ENCODE assay signal across 2 cellular contexts in the genomic region with DNA sequence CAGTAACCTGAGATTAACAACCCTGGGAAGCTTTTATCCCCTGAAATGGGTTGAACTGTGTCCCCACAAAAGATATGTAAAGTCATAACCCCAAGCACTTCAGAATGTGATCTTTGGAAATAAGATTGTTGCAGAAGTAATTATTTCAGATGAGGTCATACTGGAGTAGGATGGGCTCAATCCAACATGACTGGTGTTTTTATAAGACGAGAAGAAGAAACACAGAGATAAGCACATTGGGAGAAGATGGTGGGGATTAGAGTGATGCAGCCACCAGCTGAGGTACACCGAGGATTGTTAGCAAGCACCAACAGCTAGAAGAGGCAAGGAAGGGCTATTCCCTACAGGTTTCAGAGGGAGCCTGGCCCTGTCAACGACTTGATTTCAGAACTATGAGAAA.
TF ChIP-seq lines count a peak whose summit lies in the region.

No MANE protein-coding gene starts in this region.

TF ChIP-seq in HEK293, 187 proteins besides CTCF, POLR2A, EP300 and RAD21 (continued from another document and continues in another):
- TF ChIP-seq, protein P1, sequence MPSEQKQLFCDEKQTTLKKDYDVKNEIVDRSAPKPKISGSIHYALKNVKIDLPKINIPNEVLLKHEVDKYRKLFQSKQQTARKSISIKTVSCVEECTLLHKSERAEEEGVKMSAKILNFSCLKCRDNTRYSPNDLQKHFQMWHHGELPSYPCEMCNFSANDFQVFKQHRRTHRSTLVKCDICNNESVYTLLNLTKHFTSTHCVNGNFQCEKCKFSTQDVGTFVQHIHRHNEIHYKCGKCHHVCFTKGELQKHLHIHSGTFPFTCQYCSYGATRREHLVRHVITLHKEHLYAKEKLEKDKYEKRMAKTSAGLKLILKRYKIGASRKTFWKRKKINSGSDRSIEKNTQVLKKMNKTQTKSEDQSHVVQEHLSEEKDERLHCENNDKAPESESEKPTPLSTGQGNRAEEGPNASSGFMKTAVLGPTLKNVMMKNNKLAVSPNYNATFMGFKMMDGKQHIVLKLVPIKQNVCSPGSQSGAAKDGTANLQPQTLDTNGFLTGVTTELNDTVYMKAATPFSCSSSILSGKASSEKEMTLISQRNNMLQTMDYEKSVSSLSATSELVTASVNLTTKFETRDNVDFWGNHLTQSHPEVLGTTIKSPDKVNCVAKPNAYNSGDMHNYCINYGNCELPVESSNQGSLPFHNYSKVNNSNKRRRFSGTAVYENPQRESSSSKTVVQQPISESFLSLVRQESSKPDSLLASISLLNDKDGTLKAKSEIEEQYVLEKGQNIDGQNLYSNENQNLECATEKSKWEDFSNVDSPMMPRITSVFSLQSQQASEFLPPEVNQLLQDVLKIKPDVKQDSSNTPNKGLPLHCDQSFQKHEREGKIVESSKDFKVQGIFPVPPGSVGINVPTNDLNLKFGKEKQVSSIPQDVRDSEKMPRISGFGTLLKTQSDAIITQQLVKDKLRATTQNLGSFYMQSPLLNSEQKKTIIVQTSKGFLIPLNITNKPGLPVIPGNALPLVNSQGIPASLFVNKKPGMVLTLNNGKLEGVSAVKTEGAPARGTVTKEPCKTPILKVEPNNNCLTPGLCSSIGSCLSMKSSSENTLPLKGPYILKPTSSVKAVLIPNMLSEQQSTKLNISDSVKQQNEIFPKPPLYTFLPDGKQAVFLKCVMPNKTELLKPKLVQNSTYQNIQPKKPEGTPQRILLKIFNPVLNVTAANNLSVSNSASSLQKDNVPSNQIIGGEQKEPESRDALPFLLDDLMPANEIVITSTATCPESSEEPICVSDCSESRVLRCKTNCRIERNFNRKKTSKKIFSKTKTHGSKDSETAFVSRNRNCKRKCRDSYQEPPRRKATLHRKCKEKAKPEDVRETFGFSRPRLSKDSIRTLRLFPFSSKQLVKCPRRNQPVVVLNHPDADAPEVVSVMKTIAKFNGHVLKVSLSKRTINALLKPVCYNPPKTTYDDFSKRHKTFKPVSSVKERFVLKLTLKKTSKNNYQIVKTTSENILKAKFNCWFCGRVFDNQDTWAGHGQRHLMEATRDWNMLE (tag by site-specific recombination; conservative IDR thresholded peaks at IDR 0.05; ENCODE audit: low read depth), result 0 out of 2 replicates have a peak, but pooled peaks have one; percentile 25
- TF ChIP-seq, protein P2, sequence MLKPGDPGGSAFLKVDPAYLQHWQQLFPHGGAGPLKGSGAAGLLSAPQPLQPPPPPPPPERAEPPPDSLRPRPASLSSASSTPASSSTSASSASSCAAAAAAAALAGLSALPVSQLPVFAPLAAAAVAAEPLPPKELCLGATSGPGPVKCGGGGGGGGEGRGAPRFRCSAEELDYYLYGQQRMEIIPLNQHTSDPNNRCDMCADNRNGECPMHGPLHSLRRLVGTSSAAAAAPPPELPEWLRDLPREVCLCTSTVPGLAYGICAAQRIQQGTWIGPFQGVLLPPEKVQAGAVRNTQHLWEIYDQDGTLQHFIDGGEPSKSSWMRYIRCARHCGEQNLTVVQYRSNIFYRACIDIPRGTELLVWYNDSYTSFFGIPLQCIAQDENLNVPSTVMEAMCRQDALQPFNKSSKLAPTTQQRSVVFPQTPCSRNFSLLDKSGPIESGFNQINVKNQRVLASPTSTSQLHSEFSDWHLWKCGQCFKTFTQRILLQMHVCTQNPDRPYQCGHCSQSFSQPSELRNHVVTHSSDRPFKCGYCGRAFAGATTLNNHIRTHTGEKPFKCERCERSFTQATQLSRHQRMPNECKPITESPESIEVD (tag by site-specific recombination; IDR thresholded peaks at IDR 0.05), result no peak
- TF ChIP-seq, protein P3, sequence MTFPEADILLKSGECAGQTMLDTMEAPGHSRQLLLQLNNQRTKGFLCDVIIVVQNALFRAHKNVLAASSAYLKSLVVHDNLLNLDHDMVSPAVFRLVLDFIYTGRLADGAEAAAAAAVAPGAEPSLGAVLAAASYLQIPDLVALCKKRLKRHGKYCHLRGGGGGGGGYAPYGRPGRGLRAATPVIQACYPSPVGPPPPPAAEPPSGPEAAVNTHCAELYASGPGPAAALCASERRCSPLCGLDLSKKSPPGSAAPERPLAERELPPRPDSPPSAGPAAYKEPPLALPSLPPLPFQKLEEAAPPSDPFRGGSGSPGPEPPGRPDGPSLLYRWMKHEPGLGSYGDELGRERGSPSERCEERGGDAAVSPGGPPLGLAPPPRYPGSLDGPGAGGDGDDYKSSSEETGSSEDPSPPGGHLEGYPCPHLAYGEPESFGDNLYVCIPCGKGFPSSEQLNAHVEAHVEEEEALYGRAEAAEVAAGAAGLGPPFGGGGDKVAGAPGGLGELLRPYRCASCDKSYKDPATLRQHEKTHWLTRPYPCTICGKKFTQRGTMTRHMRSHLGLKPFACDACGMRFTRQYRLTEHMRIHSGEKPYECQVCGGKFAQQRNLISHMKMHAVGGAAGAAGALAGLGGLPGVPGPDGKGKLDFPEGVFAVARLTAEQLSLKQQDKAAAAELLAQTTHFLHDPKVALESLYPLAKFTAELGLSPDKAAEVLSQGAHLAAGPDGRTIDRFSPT (tag by site-specific recombination; IDR thresholded peaks at IDR 0.05), result no peak
- TF ChIP-seq ZNF138 (tag by site-specific recombination; IDR thresholded peaks at IDR 0.05; ENCODE audit: borderline replicate concordance) (no peak), ZNF121 (tag by site-specific recombination; IDR thresholded peaks at IDR 0.05) (no peak), ZBTB8A (tag by site-specific recombination; IDR thresholded peaks at IDR 0.05) (no peak), ZNF266 (tag by site-specific recombination; IDR thresholded peaks at IDR 0.05; ENCODE audit: low read depth) (no peak), GLI2 (tag by site-specific recombination; IDR thresholded peaks at IDR 0.05; ENCODE audit: borderline replicate concordance, low read depth) (no peak), ZSCAN23 (tag by site-specific recombination; IDR thresholded peaks at IDR 0.05) (no peak), SCRT2 (tag by site-specific recombination; IDR thresholded peaks at IDR 0.05) (no peak), TRIM28 (IDR thresholded peaks at IDR 0.05; ENCODE audit: borderline replicate concordance, low read length) (no peak), ZNF514 (tag by site-specific recombination; IDR thresholded peaks at IDR 0.05) (no peak), ZFHX2 (tag by site-specific recombination; conservative IDR thresholded peaks at IDR 0.05) (no peak), GLI4 (tag by site-specific recombination; IDR thresholded peaks at IDR 0.05) (no peak)
- TF ChIP-seq, protein P4, sequence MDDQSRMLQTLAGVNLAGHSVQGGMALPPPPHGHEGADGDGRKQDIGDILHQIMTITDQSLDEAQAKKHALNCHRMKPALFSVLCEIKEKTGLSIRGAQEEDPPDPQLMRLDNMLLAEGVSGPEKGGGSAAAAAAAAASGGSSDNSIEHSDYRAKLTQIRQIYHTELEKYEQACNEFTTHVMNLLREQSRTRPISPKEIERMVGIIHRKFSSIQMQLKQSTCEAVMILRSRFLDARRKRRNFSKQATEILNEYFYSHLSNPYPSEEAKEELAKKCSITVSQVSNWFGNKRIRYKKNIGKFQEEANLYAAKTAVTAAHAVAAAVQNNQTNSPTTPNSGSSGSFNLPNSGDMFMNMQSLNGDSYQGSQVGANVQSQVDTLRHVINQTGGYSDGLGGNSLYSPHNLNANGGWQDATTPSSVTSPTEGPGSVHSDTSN (CRISPR knock-in tag; IDR thresholded peaks at IDR 0.05), result no peak

TF ChIP-seq in K562, 482 proteins besides CTCF, POLR2A, EP300 and RAD21 (continued from another document and continues in another):
- TF ChIP-seq, protein P5, sequence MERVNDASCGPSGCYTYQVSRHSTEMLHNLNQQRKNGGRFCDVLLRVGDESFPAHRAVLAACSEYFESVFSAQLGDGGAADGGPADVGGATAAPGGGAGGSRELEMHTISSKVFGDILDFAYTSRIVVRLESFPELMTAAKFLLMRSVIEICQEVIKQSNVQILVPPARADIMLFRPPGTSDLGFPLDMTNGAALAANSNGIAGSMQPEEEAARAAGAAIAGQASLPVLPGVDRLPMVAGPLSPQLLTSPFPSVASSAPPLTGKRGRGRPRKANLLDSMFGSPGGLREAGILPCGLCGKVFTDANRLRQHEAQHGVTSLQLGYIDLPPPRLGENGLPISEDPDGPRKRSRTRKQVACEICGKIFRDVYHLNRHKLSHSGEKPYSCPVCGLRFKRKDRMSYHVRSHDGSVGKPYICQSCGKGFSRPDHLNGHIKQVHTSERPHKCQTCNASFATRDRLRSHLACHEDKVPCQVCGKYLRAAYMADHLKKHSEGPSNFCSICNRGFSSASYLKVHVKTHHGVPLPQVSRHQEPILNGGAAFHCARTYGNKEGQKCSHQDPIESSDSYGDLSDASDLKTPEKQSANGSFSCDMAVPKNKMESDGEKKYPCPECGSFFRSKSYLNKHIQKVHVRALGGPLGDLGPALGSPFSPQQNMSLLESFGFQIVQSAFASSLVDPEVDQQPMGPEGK (CRISPR knock-in tag; IDR thresholded peaks at IDR 0.05; ENCODE audit: borderline replicate concordance), result no peak
- TF ChIP-seq ZNF644 (tag; IDR thresholded peaks at IDR 0.05; ENCODE audit: low read depth) (no peak), ARID1B (IDR thresholded peaks at IDR 0.05) (peak; percentile 75), MTF1 (CRISPR knock-in tag; IDR thresholded peaks at IDR 0.05; ENCODE audit: borderline replicate concordance) (no peak), C11orf30 (IDR thresholded peaks at IDR 0.05; ENCODE audit: low read depth) (no peak), TRIM24 (IDR thresholded peaks at IDR 0.05) (peak in 1 of 2 experiments; percentile 44; a peak in 1 of 4 replicates), ZFP30 (CRISPR knock-in tag; IDR thresholded peaks at IDR 0.05; ENCODE audit: borderline replicate concordance) (no peak), TCF3 (CRISPR knock-in tag; IDR thresholded peaks at IDR 0.05) (peak; percentile 62), RBM39 (optimal IDR thresholded peaks at IDR 0.05; ENCODE audit: low read depth, low read length) (no peak), MAFG (tag; conservative IDR thresholded peaks at IDR 0.05) (peak; percentile 72)
- TF ChIP-seq, protein P6, sequence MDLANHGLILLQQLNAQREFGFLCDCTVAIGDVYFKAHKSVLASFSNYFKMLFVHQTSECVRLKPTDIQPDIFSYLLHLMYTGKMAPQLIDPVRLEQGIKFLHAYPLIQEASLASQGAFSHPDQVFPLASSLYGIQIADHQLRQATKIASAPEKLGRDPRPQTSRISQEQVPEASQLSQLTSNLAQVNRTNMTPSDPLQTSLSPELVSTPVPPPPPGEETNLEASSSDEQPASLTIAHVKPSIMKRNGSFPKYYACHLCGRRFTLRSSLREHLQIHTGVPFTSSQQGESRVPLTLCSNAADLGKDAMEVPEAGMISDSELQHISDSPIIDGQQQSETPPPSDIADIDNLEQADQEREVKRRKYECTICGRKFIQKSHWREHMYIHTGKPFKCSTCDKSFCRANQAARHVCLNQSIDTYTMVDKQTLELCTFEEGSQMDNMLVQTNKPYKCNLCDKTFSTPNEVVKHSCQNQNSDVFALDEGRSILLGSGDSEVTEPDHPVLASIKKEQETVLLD (IDR thresholded peaks at IDR 0.05), result no peak
- TF ChIP-seq, protein P7, sequence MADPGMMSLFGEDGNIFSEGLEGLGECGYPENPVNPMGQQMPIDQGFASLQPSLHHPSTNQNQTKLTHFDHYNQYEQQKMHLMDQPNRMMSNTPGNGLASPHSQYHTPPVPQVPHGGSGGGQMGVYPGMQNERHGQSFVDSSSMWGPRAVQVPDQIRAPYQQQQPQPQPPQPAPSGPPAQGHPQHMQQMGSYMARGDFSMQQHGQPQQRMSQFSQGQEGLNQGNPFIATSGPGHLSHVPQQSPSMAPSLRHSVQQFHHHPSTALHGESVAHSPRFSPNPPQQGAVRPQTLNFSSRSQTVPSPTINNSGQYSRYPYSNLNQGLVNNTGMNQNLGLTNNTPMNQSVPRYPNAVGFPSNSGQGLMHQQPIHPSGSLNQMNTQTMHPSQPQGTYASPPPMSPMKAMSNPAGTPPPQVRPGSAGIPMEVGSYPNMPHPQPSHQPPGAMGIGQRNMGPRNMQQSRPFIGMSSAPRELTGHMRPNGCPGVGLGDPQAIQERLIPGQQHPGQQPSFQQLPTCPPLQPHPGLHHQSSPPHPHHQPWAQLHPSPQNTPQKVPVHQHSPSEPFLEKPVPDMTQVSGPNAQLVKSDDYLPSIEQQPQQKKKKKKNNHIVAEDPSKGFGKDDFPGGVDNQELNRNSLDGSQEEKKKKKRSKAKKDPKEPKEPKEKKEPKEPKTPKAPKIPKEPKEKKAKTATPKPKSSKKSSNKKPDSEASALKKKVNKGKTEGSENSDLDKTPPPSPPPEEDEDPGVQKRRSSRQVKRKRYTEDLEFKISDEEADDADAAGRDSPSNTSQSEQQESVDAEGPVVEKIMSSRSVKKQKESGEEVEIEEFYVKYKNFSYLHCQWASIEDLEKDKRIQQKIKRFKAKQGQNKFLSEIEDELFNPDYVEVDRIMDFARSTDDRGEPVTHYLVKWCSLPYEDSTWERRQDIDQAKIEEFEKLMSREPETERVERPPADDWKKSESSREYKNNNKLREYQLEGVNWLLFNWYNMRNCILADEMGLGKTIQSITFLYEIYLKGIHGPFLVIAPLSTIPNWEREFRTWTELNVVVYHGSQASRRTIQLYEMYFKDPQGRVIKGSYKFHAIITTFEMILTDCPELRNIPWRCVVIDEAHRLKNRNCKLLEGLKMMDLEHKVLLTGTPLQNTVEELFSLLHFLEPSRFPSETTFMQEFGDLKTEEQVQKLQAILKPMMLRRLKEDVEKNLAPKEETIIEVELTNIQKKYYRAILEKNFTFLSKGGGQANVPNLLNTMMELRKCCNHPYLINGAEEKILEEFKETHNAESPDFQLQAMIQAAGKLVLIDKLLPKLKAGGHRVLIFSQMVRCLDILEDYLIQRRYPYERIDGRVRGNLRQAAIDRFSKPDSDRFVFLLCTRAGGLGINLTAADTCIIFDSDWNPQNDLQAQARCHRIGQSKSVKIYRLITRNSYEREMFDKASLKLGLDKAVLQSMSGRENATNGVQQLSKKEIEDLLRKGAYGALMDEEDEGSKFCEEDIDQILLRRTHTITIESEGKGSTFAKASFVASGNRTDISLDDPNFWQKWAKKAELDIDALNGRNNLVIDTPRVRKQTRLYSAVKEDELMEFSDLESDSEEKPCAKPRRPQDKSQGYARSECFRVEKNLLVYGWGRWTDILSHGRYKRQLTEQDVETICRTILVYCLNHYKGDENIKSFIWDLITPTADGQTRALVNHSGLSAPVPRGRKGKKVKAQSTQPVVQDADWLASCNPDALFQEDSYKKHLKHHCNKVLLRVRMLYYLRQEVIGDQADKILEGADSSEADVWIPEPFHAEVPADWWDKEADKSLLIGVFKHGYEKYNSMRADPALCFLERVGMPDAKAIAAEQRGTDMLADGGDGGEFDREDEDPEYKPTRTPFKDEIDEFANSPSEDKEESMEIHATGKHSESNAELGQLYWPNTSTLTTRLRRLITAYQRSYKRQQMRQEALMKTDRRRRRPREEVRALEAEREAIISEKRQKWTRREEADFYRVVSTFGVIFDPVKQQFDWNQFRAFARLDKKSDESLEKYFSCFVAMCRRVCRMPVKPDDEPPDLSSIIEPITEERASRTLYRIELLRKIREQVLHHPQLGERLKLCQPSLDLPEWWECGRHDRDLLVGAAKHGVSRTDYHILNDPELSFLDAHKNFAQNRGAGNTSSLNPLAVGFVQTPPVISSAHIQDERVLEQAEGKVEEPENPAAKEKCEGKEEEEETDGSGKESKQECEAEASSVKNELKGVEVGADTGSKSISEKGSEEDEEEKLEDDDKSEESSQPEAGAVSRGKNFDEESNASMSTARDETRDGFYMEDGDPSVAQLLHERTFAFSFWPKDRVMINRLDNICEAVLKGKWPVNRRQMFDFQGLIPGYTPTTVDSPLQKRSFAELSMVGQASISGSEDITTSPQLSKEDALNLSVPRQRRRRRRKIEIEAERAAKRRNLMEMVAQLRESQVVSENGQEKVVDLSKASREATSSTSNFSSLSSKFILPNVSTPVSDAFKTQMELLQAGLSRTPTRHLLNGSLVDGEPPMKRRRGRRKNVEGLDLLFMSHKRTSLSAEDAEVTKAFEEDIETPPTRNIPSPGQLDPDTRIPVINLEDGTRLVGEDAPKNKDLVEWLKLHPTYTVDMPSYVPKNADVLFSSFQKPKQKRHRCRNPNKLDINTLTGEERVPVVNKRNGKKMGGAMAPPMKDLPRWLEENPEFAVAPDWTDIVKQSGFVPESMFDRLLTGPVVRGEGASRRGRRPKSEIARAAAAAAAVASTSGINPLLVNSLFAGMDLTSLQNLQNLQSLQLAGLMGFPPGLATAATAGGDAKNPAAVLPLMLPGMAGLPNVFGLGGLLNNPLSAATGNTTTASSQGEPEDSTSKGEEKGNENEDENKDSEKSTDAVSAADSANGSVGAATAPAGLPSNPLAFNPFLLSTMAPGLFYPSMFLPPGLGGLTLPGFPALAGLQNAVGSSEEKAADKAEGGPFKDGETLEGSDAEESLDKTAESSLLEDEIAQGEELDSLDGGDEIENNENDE (IDR thresholded peaks at IDR 0.05; ENCODE audit: low read depth, low read length), result no peak
